ENCODE assay signal across 8 cellular contexts in genomic region chr2:219572237-219573001, GRCh38. TPM values are rescaled to one million over a fixed set of nuclear protein-coding genes. Genes with fewer than 3 reads are reported as not detected.
DNase-seq lines count a peak whose midpoint lies in the region; ATAC-seq and TF ChIP-seq lines count a peak whose summit lies in the region.

INHA (plus strand) TSS chr2:219572310; CDS start chr2:219572375, 65 bp downstream.

- WGBS in ovary, 3 donors: 67 to 79% (median 75%) methylated on average over 13 of the region's 13 CpGs

- H3K4me3 ChIP-seq in BE2C (ENCODE audit: low read depth, low read length) (peak within 1 kb of the TSS; percentile 68), RWPE2 (ENCODE audit: severe bottlenecking) (peak within 1 kb of the TSS; percentile 83), fibroblast of the aortic adventitia (ENCODE audit: low read depth, low read length) (peak within 1 kb of the TSS; percentile 74), ovary (peak within 1 kb of the TSS; percentile 65)

- DNase-seq in BE2C: no peak
- DNase-seq in RWPE2 (ENCODE audit: low spot score): no peak
- no peak for DNase-seq in fibroblast of the aortic adventitia (ENCODE audit: low read depth)
- no peak for DNase-seq in ovary
- DNase-seq in SIG-M5 (lab: John Stamatoyannopoulos, UW): no peak
- DNase-seq in NCI-H2081 treated with DMSO at 0.1 percent for 48 hours (lab: John Stamatoyannopoulos, UW): no peak
- no peak for DNase-seq in activated CD4-positive, alpha-beta T cell treated with anti-CD3 and anti-CD28 coated beads, Interleukin-2, amount 50 U/mL, for 4 hours

- ATAC-seq in RWPE2 (ENCODE audit: low read depth) (no peak), GM19351 (IDR thresholded peaks at IDR 0.05; ENCODE audit: unreplicated experiment) (no peak)

- peaks cover 32% of the 10 kb centered on the region for H3K4me1 ChIP-seq in BE2C
- H3K4me1 ChIP-seq in RWPE2 (ENCODE audit: insufficient read depth, poor library complexity, severe bottlenecking): peaks cover 13% of the 10 kb centered on the region
- H3K4me1 ChIP-seq in ovary (ENCODE audit: insufficient read depth): peaks cover 11% of the 10 kb centered on the region

- TF ChIP-seq EP300 in ovary (IDR thresholded peaks at IDR 0.05): no peak

- peak within 1 kb of the TSS; percentile 64 for H3K27ac ChIP-seq in RWPE2 (ENCODE audit: poor library complexity, severe bottlenecking)
- H3K27ac ChIP-seq in ovary: peak within 1 kb of the TSS; percentile 95 to 97

- intact Hi-C loops in ovary (cut with DNase I): loop anchor here in 2 of 4 donors (5.0 kb wide), 3 partner anchors 35 to 70 kb away; partner anchors contain the start of gene SLC4A3 (in 1 of the 2)

- TF ChIP-seq CTCF in BE2C (IDR thresholded peaks at IDR 0.05; ENCODE audit: low read depth, low read length) (no peak), RWPE2 (IDR thresholded peaks at IDR 0.05; ENCODE audit: poor library complexity, severe bottlenecking) (no peak), fibroblast of the aortic adventitia (IDR thresholded peaks at IDR 0.05; ENCODE audit: insufficient read depth, low read length) (no peak), ovary (IDR thresholded peaks at IDR 0.05) (no peak)

- H3K9me3 ChIP-seq in BE2C (no peaks in the 10 kb centered on the region), RWPE2 (ENCODE audit: severe bottlenecking) (no peaks in the 10 kb centered on the region), ovary (no peaks in the 10 kb centered on the region)

- H3K36me3 ChIP-seq in BE2C (peaks cover 13% of the 10 kb centered on the region), RWPE2 (ENCODE audit: low read depth) (no peaks in the 10 kb centered on the region), ovary (no peaks in the 10 kb centered on the region)

- TF ChIP-seq POLR2A in ovary (IDR thresholded peaks at IDR 0.05): no peak

- H3K27me3 ChIP-seq in BE2C: no peaks in the 10 kb centered on the region
- H3K27me3 ChIP-seq in RWPE2 (ENCODE audit: insufficient read depth, poor library complexity, severe bottlenecking): no peaks in the 10 kb centered on the region
- H3K27me3 ChIP-seq in ovary: no peaks in the 10 kb centered on the region

RNA-seq across cellular contexts. Expression of gene INHA, which starts in this region (rescaled TPM):
- polyA plus RNA-seq in BE2C (2012; ENCODE audit: insufficient read depth, insufficient read length, low read depth): 7.7 TPM
- total RNA-seq in fibroblast of the aortic adventitia (ENCODE audit: low replicate concordance) (0.18 and 2.0 TPM in 2 replicates), ovary (100 to 1,000 TPM in 2 of 7 donors, 10 to 100 TPM in 5; 38.4 to 165 (median 78.3) TPM)
- polyA plus RNA-seq in ovary: 100 to 1,000 TPM in 1 of 2 donors, 10 to 100 TPM in 1; 96.3 to 162 TPM

Comparison
In these comparisons a context has a peak if more than half of its experiments do, and no peak if none do; other contexts are left out.
1. RNA of gene INHA (total RNA-seq): 38.4 to 165 TPM in ovary; 0.18 to 2.0 TPM in fibroblast of the aortic adventitia; every median in the first group is over 10 times any median in the second.
2. Peak in every context shown above with its lines, with median percentiles within 50 percentile points of each other: H3K4me3 ChIP-seq.